1 cellular context compared by ENCODE assay signal in genomic region chr6:170497845-170498281, GRCh38.
TF ChIP-seq lines count a peak whose summit lies in the region.

No MANE protein-coding gene starts in this region.

TF ChIP-seq in H1, 55 proteins besides CTCF, POLR2A, EP300 and RAD21:
- TF ChIP-seq CTBP2 (IDR thresholded peaks at IDR 0.05; ENCODE audit: borderline replicate concordance, insufficient read depth, insufficient read length, low read length) (peak; percentile 59), SIN3A (conservative IDR thresholded peaks at IDR 0.05 in 1 of 2, IDR thresholded peaks at IDR 0.05 in 1 of 2; ENCODE audit: low read depth in 1 of 2, low read length in 2 of 2) (0 out of 4 replicates have a peak, but pooled peaks of 1 of the 2 experiments have one; percentile 40), HDAC6 (IDR thresholded peaks at IDR 0.05; ENCODE audit: low read depth, low read length) (no peak), HDAC2 (IDR thresholded peaks at IDR 0.05; ENCODE audit: borderline replicate concordance in 1 of 2, low read depth in 2 of 2, low read length in 2 of 2) (0 out of 4 replicates have a peak, but pooled peaks of 1 of the 2 experiments have one; percentile 21), SAP30 (IDR thresholded peaks at IDR 0.05; ENCODE audit: insufficient read depth, insufficient replicate concordance, low read length) (no peak), MAFK (IDR thresholded peaks at IDR 0.05; ENCODE audit: low read depth, low read length) (no peak), SP1 (IDR thresholded peaks at IDR 0.05; ENCODE audit: low read depth, low read length) (no peak), CHD7 (IDR thresholded peaks at IDR 0.05; ENCODE audit: insufficient replicate concordance, low read length) (no peak), NANOG (IDR thresholded peaks at IDR 0.05; ENCODE audit: insufficient read depth, low read depth, low read length, poor library complexity, severe bottlenecking) (peak; percentile 85)
